18 cellular contexts compared by ENCODE assay signal in the genomic region with DNA sequence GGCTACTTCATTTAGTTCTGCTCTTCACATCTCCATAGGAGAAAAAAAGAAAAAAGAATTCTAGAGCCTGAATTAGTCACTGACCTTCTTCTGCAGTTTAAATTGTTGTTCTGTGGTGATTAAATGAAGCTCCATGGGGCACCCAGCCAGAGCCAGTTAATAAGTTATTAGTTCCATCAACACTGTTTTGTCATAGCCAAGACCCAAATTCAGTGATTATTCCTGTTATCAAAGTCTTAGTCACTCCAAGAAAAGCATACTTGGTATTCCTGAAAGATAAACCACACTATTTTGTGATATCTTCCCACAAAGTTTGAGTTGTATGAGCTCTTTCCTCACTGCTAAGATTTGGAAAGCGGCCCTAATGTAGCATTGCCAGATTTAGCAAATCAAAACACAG.
A peak's percentile ranks its signal among the peaks of the same experiment; 100 is the strongest.
DNase-seq lines count a peak whose midpoint lies in the region; ATAC-seq, FAIRE-seq and TF ChIP-seq lines count a peak whose summit lies in the region.
"Had no signal": no experiment of that assay in that cellular context is flagged by ENCODE, and none has a peak within 500 bp of the region (broad histone marks: within the 10 kb centered on the region; RNA-seq: fewer than 3 reads in every experiment).

No MANE protein-coding gene starts in this region.

- DNase-seq in AG08395 (ENCODE audit: low spot score), result peak; percentile 60
- DNase-seq in H54 (ENCODE audit: insufficient read length, low spot score), result no peak
- peak; percentile 56 for DNase-seq in astrocyte of the spinal cord (ENCODE audit: low read depth, low spot score)
- no peak for DNase-seq in left lung
- DNase-seq in NCI-H2196 (lab: John Stamatoyannopoulos, UW; ENCODE audit: unreplicated experiment), result no peak
- DNase-seq in posterior cingulate gyrus, result no peak
- no peak for DNase-seq in coronary artery (ENCODE audit: low spot score)
- DNase-seq: activated CD4-positive, alpha-beta T cell treated with anti-CD3 and anti-CD28 coated beads for 1 hour; activated naive CD8-positive, alpha-beta T cell treated with anti-CD3 and anti-CD28 coated beads, Interleukin-2, amount 10 ng/mL, durations not matched to agents 7 days and 5 days; colonic mucosa; DMS 273 treated with DMSO at 0.1 percent for 48 hours; NCI-H146; NCI-H526 treated with DMSO at 0.1 percent for 48 hours; nucleus accumbens; T-cell had no signal

- no peak for TF ChIP-seq POLR2A in H54 (IDR thresholded peaks at IDR 0.05; ENCODE audit: low read depth, low read length)

- H3K4me3 ChIP-seq in astrocyte of the spinal cord (ENCODE audit: low read depth, low read length) (no peak overlapping the region), left lung (no peak overlapping the region), coronary artery (no peak overlapping the region)
- H3K4me3 ChIP-seq: colonic mucosa, esophagus muscularis mucosa had no signal

- H3K9me3 ChIP-seq in left lung, result no peaks in the 10 kb centered on the region
- H3K9me3 ChIP-seq: colonic mucosa, esophagus muscularis mucosa had no signal

- H3K27ac ChIP-seq in left lung (no peak overlapping the region), coronary artery (no peak overlapping the region)
- H3K27ac ChIP-seq: colonic mucosa, esophagus muscularis mucosa had no signal

- no peaks in the 10 kb centered on the region for H3K27me3 ChIP-seq in left lung
- H3K27me3 ChIP-seq: colonic mucosa, esophagus muscularis mucosa had no signal

- TF ChIP-seq CTCF in astrocyte of the spinal cord (IDR thresholded peaks at IDR 0.05; ENCODE audit: low read depth, low read length) (no peak), left lung (IDR thresholded peaks at IDR 0.05) (no peak), coronary artery (IDR thresholded peaks at IDR 0.05) (no peak)

- H3K4me1 ChIP-seq in left lung, result no peaks in the 10 kb centered on the region
- H3K4me1 ChIP-seq: colonic mucosa had no signal

- FAIRE-seq in H54 (lab: Jason Lieb, UNC), result peak; percentile 43

- ATAC-seq in left lung, result peak; percentile 13
- ATAC-seq in HG02852 (IDR thresholded peaks at IDR 0.05; ENCODE audit: unreplicated experiment), result no peak
- ATAC-seq: HCT116, T-cell had no signal

- no peaks in the 10 kb centered on the region for H3K36me3 ChIP-seq in left lung
- H3K36me3 ChIP-seq: colonic mucosa, esophagus muscularis mucosa had no signal

- intact Hi-C loops in left lung (cut with DNase I) (no loop called here), posterior cingulate gyrus (cut with DNase I) (no loop called here)

- in situ Hi-C loops in astrocyte of the spinal cord (cut with HindIII; ENCODE audit: low sequenced_read_pairs), result no loop called here

Comparison
In these comparisons a context has a peak if more than half of its experiments do, and no peak if none do; other contexts are left out.
1. DNase-seq: peak in AG08395 (single experiment) and astrocyte of the spinal cord (single experiment); none in H54 (single experiment), left lung (0 of 2), NCI-H2196 (single experiment), posterior cingulate gyrus (0 of 10) and coronary artery (single experiment).